ENCODE assay signal across 1 cellular context in the genomic region with DNA sequence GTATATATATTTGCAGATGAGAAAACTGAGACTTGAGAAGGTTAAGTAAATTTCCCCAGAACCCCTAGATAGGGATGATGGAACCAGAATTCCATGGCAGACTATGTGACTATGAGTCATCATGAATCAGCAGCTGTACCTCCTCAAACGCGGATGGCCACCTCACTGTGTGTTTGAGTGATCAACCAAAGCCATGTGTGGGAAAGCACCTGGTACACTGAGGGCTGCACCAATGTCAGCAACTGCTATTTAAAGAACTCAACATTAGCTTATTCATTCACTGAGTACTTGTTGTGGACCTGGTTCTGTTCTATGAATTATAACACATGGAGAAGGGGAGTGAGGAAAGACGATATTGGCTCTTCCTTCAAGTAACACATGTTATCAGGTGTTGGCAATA.
A peak's percentile ranks its signal among the peaks of the same experiment; 100 is the strongest.
TF ChIP-seq lines count a peak whose summit lies in the region.

No MANE protein-coding gene starts in this region.

TF ChIP-seq in K562, 482 proteins besides CTCF, POLR2A, EP300 and RAD21 (continued from another document and continues in another):
- TF ChIP-seq ATF7 (IDR thresholded peaks at IDR 0.05) (peak; percentile 47), DPF2 (IDR thresholded peaks at IDR 0.05) (peak; percentile 75), MYC (IDR thresholded peaks at IDR 0.05; ENCODE audit: low read depth, low read length) (peak; percentile 27; the same call in 1 of the 2 replicates), MYC (CRISPR knock-in tag; IDR thresholded peaks at IDR 0.05; ENCODE audit: borderline replicate concordance, low read depth) (no peak), ARID1B (IDR thresholded peaks at IDR 0.05) (peak; percentile 61), ILK (tag; IDR thresholded peaks at IDR 0.05; ENCODE audit: borderline replicate concordance, low read depth) (no peak), ZNF561 (CRISPR knock-in tag; conservative IDR thresholded peaks at IDR 0.05) (no peak), ZNF445 (CRISPR knock-in tag; IDR thresholded peaks at IDR 0.05; ENCODE audit: low read depth) (no peak), C11orf30 (IDR thresholded peaks at IDR 0.05; ENCODE audit: low read depth) (peak; percentile 76), FOXJ2 (tag; IDR thresholded peaks at IDR 0.05) (0 out of 2 replicates have a peak, but pooled peaks have one; percentile 14), TRIM24 (IDR thresholded peaks at IDR 0.05) (peak; percentile 37 to 39; a peak in 2 of 4 replicates), BACH1 (tag; IDR thresholded peaks at IDR 0.05) (peak; percentile 67; the same call in 1 of the 2 replicates), SMAD4 (CRISPR knock-in tag; conservative IDR thresholded peaks at IDR 0.05) (peak; percentile 49; the same call in 1 of the 2 replicates), SRSF1 (IDR thresholded peaks at IDR 0.05; ENCODE audit: low read depth, low read length) (no peak), MECOM (CRISPR knock-in tag; IDR thresholded peaks at IDR 0.05) (peak; percentile 59; the same call in 1 of the 2 replicates), NEUROD1 (IDR thresholded peaks at IDR 0.05; ENCODE audit: borderline replicate concordance, low read depth, low read length, partially characterized antibody) (peak; percentile 24), SIN3B (IDR thresholded peaks at IDR 0.05; ENCODE audit: low read depth) (no peak), ZNF316 (IDR thresholded peaks at IDR 0.05) (peak; percentile 63), JUND (IDR thresholded peaks at IDR 0.05; ENCODE audit: borderline replicate concordance, low read depth, low read length) (peak; percentile 98), JUND (tag; IDR thresholded peaks at IDR 0.05; ENCODE audit: borderline replicate concordance, low read depth, low read length) (peak; percentile 98), ZSCAN32 (CRISPR knock-in tag; IDR thresholded peaks at IDR 0.05) (no peak), FOSL1 (tag; conservative IDR thresholded peaks at IDR 0.05) (peak; percentile 98), SMARCC2 (IDR thresholded peaks at IDR 0.05; ENCODE audit: low read depth) (0 out of 2 replicates have a peak, but pooled peaks have one; percentile 65), CTBP1 (IDR thresholded peaks at IDR 0.05; ENCODE audit: borderline replicate concordance) (0 out of 2 replicates have a peak, but pooled peaks have one; percentile 32), EP400 (IDR thresholded peaks at IDR 0.05) (0 out of 2 replicates have a peak, but pooled peaks have one; percentile 16), MAFK (IDR thresholded peaks at IDR 0.05; ENCODE audit: low read length) (peak; percentile 76), ATF1 (CRISPR knock-in tag; IDR thresholded peaks at IDR 0.05) (no peak), ATF1 (tag; IDR thresholded peaks at IDR 0.05) (0 out of 2 replicates have a peak, but pooled peaks have one; percentile 24), NCOA4 (IDR thresholded peaks at IDR 0.05; ENCODE audit: partially characterized antibody) (no peak), CREM (IDR thresholded peaks at IDR 0.05; ENCODE audit: low read depth) (peak; percentile 56; the same call in 1 of the 2 replicates), ZNF583 (CRISPR knock-in tag; IDR thresholded peaks at IDR 0.05) (0 out of 2 replicates have a peak, but pooled peaks have one; percentile 20), L3MBTL2 (IDR thresholded peaks at IDR 0.05) (peak; percentile 82), FOS (IDR thresholded peaks at IDR 0.05; ENCODE audit: extremely low read depth, insufficient read length) (peak; percentile 76)
- TF ChIP-seq, protein P1, sequence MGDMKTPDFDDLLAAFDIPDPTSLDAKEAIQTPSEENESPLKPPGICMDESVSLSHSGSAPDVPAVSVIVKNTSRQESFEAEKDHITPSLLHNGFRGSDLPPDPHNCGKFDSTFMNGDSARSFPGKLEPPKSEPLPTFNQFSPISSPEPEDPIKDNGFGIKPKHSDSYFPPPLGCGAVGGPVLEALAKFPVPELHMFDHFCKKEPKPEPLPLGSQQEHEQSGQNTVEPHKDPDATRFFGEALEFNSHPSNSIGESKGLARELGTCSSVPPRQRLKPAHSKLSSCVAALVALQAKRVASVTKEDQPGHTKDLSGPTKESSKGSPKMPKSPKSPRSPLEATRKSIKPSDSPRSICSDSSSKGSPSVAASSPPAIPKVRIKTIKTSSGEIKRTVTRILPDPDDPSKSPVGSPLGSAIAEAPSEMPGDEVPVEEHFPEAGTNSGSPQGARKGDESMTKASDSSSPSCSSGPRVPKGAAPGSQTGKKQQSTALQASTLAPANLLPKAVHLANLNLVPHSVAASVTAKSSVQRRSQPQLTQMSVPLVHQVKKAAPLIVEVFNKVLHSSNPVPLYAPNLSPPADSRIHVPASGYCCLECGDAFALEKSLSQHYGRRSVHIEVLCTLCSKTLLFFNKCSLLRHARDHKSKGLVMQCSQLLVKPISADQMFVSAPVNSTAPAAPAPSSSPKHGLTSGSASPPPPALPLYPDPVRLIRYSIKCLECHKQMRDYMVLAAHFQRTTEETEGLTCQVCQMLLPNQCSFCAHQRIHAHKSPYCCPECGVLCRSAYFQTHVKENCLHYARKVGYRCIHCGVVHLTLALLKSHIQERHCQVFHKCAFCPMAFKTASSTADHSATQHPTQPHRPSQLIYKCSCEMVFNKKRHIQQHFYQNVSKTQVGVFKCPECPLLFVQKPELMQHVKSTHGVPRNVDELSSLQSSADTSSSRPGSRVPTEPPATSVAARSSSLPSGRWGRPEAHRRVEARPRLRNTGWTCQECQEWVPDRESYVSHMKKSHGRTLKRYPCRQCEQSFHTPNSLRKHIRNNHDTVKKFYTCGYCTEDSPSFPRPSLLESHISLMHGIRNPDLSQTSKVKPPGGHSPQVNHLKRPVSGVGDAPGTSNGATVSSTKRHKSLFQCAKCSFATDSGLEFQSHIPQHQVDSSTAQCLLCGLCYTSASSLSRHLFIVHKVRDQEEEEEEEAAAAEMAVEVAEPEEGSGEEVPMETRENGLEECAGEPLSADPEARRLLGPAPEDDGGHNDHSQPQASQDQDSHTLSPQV (IDR thresholded peaks at IDR 0.05) = peak; percentile 91
- TF ChIP-seq, protein P2, sequence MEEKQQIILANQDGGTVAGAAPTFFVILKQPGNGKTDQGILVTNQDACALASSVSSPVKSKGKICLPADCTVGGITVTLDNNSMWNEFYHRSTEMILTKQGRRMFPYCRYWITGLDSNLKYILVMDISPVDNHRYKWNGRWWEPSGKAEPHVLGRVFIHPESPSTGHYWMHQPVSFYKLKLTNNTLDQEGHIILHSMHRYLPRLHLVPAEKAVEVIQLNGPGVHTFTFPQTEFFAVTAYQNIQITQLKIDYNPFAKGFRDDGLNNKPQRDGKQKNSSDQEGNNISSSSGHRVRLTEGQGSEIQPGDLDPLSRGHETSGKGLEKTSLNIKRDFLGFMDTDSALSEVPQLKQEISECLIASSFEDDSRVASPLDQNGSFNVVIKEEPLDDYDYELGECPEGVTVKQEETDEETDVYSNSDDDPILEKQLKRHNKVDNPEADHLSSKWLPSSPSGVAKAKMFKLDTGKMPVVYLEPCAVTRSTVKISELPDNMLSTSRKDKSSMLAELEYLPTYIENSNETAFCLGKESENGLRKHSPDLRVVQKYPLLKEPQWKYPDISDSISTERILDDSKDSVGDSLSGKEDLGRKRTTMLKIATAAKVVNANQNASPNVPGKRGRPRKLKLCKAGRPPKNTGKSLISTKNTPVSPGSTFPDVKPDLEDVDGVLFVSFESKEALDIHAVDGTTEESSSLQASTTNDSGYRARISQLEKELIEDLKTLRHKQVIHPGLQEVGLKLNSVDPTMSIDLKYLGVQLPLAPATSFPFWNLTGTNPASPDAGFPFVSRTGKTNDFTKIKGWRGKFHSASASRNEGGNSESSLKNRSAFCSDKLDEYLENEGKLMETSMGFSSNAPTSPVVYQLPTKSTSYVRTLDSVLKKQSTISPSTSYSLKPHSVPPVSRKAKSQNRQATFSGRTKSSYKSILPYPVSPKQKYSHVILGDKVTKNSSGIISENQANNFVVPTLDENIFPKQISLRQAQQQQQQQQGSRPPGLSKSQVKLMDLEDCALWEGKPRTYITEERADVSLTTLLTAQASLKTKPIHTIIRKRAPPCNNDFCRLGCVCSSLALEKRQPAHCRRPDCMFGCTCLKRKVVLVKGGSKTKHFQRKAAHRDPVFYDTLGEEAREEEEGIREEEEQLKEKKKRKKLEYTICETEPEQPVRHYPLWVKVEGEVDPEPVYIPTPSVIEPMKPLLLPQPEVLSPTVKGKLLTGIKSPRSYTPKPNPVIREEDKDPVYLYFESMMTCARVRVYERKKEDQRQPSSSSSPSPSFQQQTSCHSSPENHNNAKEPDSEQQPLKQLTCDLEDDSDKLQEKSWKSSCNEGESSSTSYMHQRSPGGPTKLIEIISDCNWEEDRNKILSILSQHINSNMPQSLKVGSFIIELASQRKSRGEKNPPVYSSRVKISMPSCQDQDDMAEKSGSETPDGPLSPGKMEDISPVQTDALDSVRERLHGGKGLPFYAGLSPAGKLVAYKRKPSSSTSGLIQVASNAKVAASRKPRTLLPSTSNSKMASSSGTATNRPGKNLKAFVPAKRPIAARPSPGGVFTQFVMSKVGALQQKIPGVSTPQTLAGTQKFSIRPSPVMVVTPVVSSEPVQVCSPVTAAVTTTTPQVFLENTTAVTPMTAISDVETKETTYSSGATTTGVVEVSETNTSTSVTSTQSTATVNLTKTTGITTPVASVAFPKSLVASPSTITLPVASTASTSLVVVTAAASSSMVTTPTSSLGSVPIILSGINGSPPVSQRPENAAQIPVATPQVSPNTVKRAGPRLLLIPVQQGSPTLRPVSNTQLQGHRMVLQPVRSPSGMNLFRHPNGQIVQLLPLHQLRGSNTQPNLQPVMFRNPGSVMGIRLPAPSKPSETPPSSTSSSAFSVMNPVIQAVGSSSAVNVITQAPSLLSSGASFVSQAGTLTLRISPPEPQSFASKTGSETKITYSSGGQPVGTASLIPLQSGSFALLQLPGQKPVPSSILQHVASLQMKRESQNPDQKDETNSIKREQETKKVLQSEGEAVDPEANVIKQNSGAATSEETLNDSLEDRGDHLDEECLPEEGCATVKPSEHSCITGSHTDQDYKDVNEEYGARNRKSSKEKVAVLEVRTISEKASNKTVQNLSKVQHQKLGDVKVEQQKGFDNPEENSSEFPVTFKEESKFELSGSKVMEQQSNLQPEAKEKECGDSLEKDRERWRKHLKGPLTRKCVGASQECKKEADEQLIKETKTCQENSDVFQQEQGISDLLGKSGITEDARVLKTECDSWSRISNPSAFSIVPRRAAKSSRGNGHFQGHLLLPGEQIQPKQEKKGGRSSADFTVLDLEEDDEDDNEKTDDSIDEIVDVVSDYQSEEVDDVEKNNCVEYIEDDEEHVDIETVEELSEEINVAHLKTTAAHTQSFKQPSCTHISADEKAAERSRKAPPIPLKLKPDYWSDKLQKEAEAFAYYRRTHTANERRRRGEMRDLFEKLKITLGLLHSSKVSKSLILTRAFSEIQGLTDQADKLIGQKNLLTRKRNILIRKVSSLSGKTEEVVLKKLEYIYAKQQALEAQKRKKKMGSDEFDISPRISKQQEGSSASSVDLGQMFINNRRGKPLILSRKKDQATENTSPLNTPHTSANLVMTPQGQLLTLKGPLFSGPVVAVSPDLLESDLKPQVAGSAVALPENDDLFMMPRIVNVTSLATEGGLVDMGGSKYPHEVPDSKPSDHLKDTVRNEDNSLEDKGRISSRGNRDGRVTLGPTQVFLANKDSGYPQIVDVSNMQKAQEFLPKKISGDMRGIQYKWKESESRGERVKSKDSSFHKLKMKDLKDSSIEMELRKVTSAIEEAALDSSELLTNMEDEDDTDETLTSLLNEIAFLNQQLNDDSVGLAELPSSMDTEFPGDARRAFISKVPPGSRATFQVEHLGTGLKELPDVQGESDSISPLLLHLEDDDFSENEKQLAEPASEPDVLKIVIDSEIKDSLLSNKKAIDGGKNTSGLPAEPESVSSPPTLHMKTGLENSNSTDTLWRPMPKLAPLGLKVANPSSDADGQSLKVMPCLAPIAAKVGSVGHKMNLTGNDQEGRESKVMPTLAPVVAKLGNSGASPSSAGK (IDR thresholded peaks at IDR 0.05) = peak; percentile 86
- TF ChIP-seq, protein P3, sequence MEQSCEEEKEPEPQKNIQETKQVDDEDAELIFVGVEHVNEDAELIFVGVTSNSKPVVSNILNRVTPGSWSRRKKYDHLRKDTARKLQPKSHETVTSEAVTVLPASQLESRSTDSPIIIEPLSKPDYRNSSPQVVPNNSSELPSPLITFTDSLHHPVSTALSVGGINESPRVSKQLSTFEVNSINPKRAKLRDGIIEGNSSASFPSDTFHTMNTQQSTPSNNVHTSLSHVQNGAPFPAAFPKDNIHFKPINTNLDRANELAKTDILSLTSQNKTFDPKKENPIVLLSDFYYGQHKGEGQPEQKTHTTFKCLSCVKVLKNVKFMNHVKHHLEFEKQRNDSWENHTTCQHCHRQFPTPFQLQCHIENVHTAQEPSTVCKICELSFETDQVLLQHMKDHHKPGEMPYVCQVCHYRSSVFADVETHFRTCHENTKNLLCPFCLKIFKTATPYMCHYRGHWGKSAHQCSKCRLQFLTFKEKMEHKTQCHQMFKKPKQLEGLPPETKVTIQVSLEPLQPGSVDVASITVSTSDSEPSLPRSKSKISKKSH (CRISPR knock-in tag; IDR thresholded peaks at IDR 0.05) = no peak
- TF ChIP-seq, protein P4, sequence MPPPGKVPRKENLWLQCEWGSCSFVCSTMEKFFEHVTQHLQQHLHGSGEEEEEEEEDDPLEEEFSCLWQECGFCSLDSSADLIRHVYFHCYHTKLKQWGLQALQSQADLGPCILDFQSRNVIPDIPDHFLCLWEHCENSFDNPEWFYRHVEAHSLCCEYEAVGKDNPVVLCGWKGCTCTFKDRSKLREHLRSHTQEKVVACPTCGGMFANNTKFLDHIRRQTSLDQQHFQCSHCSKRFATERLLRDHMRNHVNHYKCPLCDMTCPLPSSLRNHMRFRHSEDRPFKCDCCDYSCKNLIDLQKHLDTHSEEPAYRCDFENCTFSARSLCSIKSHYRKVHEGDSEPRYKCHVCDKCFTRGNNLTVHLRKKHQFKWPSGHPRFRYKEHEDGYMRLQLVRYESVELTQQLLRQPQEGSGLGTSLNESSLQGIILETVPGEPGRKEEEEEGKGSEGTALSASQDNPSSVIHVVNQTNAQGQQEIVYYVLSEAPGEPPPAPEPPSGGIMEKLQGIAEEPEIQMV (tag; conservative IDR thresholded peaks at IDR 0.05; ENCODE audit: low read depth) = peak; percentile 54; the same call in 1 of the 2 replicates
- TF ChIP-seq, protein P5, sequence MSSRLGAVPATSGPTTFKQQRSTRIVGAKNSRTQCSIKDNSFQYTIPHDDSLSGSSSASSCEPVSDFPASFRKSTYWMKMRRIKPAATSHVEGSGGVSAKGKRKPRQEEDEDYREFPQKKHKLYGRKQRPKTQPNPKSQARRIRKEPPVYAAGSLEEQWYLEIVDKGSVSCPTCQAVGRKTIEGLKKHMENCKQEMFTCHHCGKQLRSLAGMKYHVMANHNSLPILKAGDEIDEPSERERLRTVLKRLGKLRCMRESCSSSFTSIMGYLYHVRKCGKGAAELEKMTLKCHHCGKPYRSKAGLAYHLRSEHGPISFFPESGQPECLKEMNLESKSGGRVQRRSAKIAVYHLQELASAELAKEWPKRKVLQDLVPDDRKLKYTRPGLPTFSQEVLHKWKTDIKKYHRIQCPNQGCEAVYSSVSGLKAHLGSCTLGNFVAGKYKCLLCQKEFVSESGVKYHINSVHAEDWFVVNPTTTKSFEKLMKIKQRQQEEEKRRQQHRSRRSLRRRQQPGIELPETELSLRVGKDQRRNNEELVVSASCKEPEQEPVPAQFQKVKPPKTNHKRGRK (tag; IDR thresholded peaks at IDR 0.05) = no peak
- TF ChIP-seq, protein P6, sequence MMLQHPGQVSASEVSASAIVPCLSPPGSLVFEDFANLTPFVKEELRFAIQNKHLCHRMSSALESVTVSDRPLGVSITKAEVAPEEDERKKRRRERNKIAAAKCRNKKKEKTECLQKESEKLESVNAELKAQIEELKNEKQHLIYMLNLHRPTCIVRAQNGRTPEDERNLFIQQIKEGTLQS (IDR thresholded peaks at IDR 0.05) = peak; percentile 96
- TF ChIP-seq, protein P6 (CRISPR knock-in tag; conservative IDR thresholded peaks at IDR 0.05) = peak; percentile 58; the same call in 1 of the 2 replicates
